ENCODE assay signal across 19 cellular contexts in genomic region chr1:43482240-43482639, GRCh38.
"Had no signal": no experiment of that assay in that cellular context is flagged by ENCODE, and none has a peak within 500 bp of the region (broad histone marks: within the 10 kb centered on the region; RNA-seq: fewer than 3 reads in every experiment).

No MANE protein-coding gene starts in this region.

- ATAC-seq: activated CD8-positive, alpha-beta T cell treated with anti-CD3 and anti-CD28 coated beads, Interleukin-2, amount 10 ng/mL, durations not matched to agents 7 days and 5 days; activated naive CD8-positive, alpha-beta T cell treated with anti-CD3 and anti-CD28 coated beads, Interleukin-2, amount 50 U/mL, for 24 hours; activated T-cell treated with anti-CD3 and anti-CD28 coated beads, Interleukin-2, amount 50 U/mL, for 72 hours; right cardiac atrium; WTC11 had no signal

- H3K4me1 ChIP-seq: ascending aorta, prostate gland had no signal

- H3K4me3 Mint-ChIP-seq: activated CD8-positive, alpha-beta T cell treated with anti-CD3 and anti-CD28 coated beads, Interleukin-2, amount 10 ng/mL, durations not matched to agents 7 days and 5 days; activated naive CD8-positive, alpha-beta T cell treated with anti-CD3 and anti-CD28 coated beads, Interleukin-2, amount 50 U/mL, for 24 hours; endodermal cell; nephron progenitor cell; stimulated activated naive CD8-positive, alpha-beta T cell treated with anti-CD3 and anti-CD28 coated beads, Interleukin-15, Interleukin-2, amounts not matched to agents 100 ng/mL and 50 ng/mL, for 24 hours; type B pancreatic cell; WTC11 had no signal

- H3K4me2 ChIP-seq: smooth muscle cell had no signal

- H3K27me3 ChIP-seq: ascending aorta had no signal

- H3K4me3 ChIP-seq: ascending aorta, prostate gland, smooth muscle cell had no signal

- H3K4me1 Mint-ChIP-seq: endodermal cell, nephron progenitor cell, WTC11 had no signal

- FAIRE-seq: TTC549 had no signal

- H3K9me3 ChIP-seq: ascending aorta, prostate gland had no signal

- H3K27ac ChIP-seq: ascending aorta, prostate gland had no signal

- H3K27ac Mint-ChIP-seq: activated CD8-positive, alpha-beta T cell treated with anti-CD3 and anti-CD28 coated beads, Interleukin-2, amount 10 ng/mL, durations not matched to agents 7 days and 5 days; activated naive CD8-positive, alpha-beta T cell treated with anti-CD3 and anti-CD28 coated beads, Interleukin-2, amount 50 U/mL, for 24 hours; activated T-cell treated with anti-CD3 and anti-CD28 coated beads, Interleukin-2, amount 50 U/mL, for 72 hours; endodermal cell; nephron progenitor cell; stimulated activated naive CD8-positive, alpha-beta T cell treated with anti-CD3 and anti-CD28 coated beads, Interleukin-15, Interleukin-2, amounts not matched to agents 100 ng/mL and 50 ng/mL, for 24 hours; type B pancreatic cell; WTC11 had no signal

- H3K9me3 Mint-ChIP-seq: type B pancreatic cell had no signal

- H3K27me3 Mint-ChIP-seq: type B pancreatic cell had no signal

- H3K36me3 ChIP-seq: ascending aorta, prostate gland had no signal

- DNase-seq: activated CD4-positive, alpha-beta T cell treated with anti-CD3 and anti-CD28 coated beads for 4 hours; activated CD8-positive, alpha-beta memory T cell treated with anti-CD3 and anti-CD28 coated beads, Interleukin-2, amount 50 U/mL, for 48 hours; activated CD8-positive, alpha-beta T cell treated with anti-CD3 and anti-CD28 coated beads, Interleukin-2, amount 10 ng/mL, durations not matched to agents 7 days and 5 days; activated gamma-delta T cell treated with Interleukin-2 at 50 U/mL for 16 hours; activated naive CD8-positive, alpha-beta T cell treated with anti-CD3 and anti-CD28 coated beads, Interleukin-2, amount 50 U/mL, for 24 hours; activated T-cell treated with anti-CD3 and anti-CD28 coated beads, Interleukin-2, amount 50 U/mL, for 72 hours; endodermal cell; hypothalamus; nephron progenitor cell; occipital lobe; right cardiac atrium; stimulated activated CD4-positive, alpha-beta T cell treated with anti-CD3 and anti-CD28 coated beads, Interleukin-4, amount 100 ng/mL, for 4 hours had no signal

- H3K36me3 Mint-ChIP-seq: type B pancreatic cell had no signal
